13 cellular contexts compared by ENCODE assay signal in the genomic region with DNA sequence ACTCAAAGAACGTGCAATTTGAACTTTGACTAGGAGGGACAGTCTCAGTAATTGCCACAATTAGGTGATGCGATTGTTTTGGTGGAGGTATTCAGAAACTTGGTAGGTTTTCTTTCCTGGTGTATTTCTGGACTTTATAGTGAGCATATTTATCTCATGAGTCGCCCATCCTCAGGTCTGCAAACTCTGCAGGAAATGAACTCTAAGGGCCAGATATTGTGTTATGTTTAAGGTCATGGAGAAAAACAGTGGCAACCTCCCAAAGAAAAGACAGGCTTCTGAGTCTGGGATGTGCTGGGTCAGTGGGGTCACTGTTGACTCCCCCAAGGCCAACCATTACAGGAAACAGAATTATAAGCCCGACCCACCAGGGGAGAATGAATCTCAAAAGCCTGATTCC. TPM values are rescaled to one million over a fixed set of nuclear protein-coding genes. Genes with fewer than 3 reads are reported as not detected.
A peak's percentile ranks its signal among the peaks of the same experiment; 100 is the strongest.
DNase-seq lines count a peak whose midpoint lies in the region; ATAC-seq and TF ChIP-seq lines count a peak whose summit lies in the region.
"Had no signal": no experiment of that assay in that cellular context is flagged by ENCODE, and none has a peak within 500 bp of the region (broad histone marks: within the 10 kb centered on the region; RNA-seq: fewer than 3 reads in every experiment).

No MANE protein-coding gene starts in this region.

- DNase-seq in EH (ENCODE audit: low read depth), result peak; percentile 75
- peak; percentile 69 for DNase-seq in NCI-H226
- peak; percentile 29 for DNase-seq in epithelial cell of esophagus (ENCODE audit: low read depth)
- DNase-seq in mesenchymal stem cell, result peak; percentile 18
- no peak for DNase-seq in NOMO-1 treated with dmso at 0.1 percent for 144 hours (lab: John Stamatoyannopoulos, UW; ENCODE audit: unreplicated experiment)
- DNase-seq in ovary, result no peak
- no peak for DNase-seq in stimulated activated CD4-positive, alpha-beta T cell treated with anti-CD3 and anti-CD28 coated beads, Interleukin-4, amount 100 ng/mL, for 24 hours
- DNase-seq: hypothalamus; Karpas-422; naive thymus-derived CD8-positive, alpha-beta T cell; stimulated activated CD4-positive, alpha-beta T cell treated with anti-CD3 and anti-CD28 coated beads, Interleukin-4, amount 100 ng/mL, for 4 hours had no signal

- H2BK5ac ChIP-seq in mesenchymal stem cell (ENCODE audit: low read depth, low read length, poor library complexity, severe bottlenecking), result no peak overlapping the region

- intact Hi-C loops in ovary (cut with DNase I), result no loop called here

- H2BK15ac ChIP-seq in mesenchymal stem cell (ENCODE audit: low read depth, poor library complexity, severe bottlenecking), result no peak overlapping the region

- peak overlapping the region in 1 of 2 experiments; percentile 49 for H3K18ac ChIP-seq in mesenchymal stem cell (ENCODE audit: low read depth in 1 of 2, low read length in 2 of 2)

- H3K23ac ChIP-seq in mesenchymal stem cell (ENCODE audit: low read length in 2 of 2), result no peak overlapping the region

- H3K27me3 ChIP-seq in mesenchymal stem cell (ENCODE audit: control insufficient read depth in 1 of 2, insufficient read depth in 1 of 2, low read length in 2 of 2) (no peaks in the 10 kb centered on the region), ovary (no peaks in the 10 kb centered on the region)
- H3K27me3 ChIP-seq: BLaER1 had no signal

- no peak overlapping the region for H2AFZ ChIP-seq in mesenchymal stem cell (ENCODE audit: low read depth, low read length)

- no peak overlapping the region for H4K8ac ChIP-seq in mesenchymal stem cell (ENCODE audit: low read length)

- no peak overlapping the region for H3K4me2 ChIP-seq in mesenchymal stem cell (ENCODE audit: low read length, poor library complexity, severe bottlenecking)
- H3K4me2 ChIP-seq: BLaER1 had no signal

- no peak overlapping the region for H2BK120ac ChIP-seq in mesenchymal stem cell (ENCODE audit: low read depth, low read length)

- TF ChIP-seq CTCF in epithelial cell of esophagus (IDR thresholded peaks at IDR 0.05; ENCODE audit: insufficient read depth, low read depth, low read length, missing control alignments) (no peak), ovary (IDR thresholded peaks at IDR 0.05) (no peak)

- no peak overlapping the region for H3K4ac ChIP-seq in mesenchymal stem cell (ENCODE audit: low read depth in 1 of 2, low read length in 2 of 2)

- no peak for ATAC-seq in HG03095 (IDR thresholded peaks at IDR 0.05; ENCODE audit: unreplicated experiment)
- ATAC-seq: naive thymus-derived CD8-positive, alpha-beta T cell had no signal

- no peak overlapping the region for H3K9ac ChIP-seq in mesenchymal stem cell (ENCODE audit: low read length)
- H3K9ac ChIP-seq: BLaER1 had no signal

- H2BK12ac ChIP-seq in mesenchymal stem cell (ENCODE audit: low read length in 2 of 2), result peak overlapping the region in 1 of 2 experiments; percentile 28

- TF ChIP-seq POLR2A in ovary (IDR thresholded peaks at IDR 0.05), result no peak

- H3K27ac ChIP-seq in mesenchymal stem cell (ENCODE audit: low read length, poor library complexity, severe bottlenecking) (peak overlapping the region; percentile 74), ovary (no peak overlapping the region)
- H3K27ac ChIP-seq: BLaER1 had no signal

- no peak overlapping the region for H2AK5ac ChIP-seq in mesenchymal stem cell (ENCODE audit: low read length, severe bottlenecking)

- WGBS in mesenchymal stem cell, result 41% methylated on average over 3 of the region's 4 CpGs
- 25 to 29% (median 26%) methylated on average over 4 of the region's 4 CpGs for WGBS in ovary, 3 donors

- H3K9me3 ChIP-seq in mesenchymal stem cell (ENCODE audit: control insufficient read depth, low read length) (no peaks in the 10 kb centered on the region), ovary (no peaks in the 10 kb centered on the region)
- H3K9me3 ChIP-seq: BLaER1 had no signal

- no peak for TF ChIP-seq EP300 in ovary (IDR thresholded peaks at IDR 0.05)

- no peak overlapping the region for H3K14ac ChIP-seq in mesenchymal stem cell (ENCODE audit: low read length in 2 of 2)

- no peak overlapping the region for H4K91ac ChIP-seq in mesenchymal stem cell (ENCODE audit: low read length)

- H3K4me1 ChIP-seq in mesenchymal stem cell (ENCODE audit: control insufficient read depth, insufficient read depth, low read depth, low read length), result peaks cover 1% of the 10 kb centered on the region
- H3K4me1 ChIP-seq in ovary (ENCODE audit: insufficient read depth), result peaks cover 2% of the 10 kb centered on the region

- H3K4me3 ChIP-seq in epithelial cell of esophagus (ENCODE audit: low read length) (no peak overlapping the region), mesenchymal stem cell (ENCODE audit: insufficient read depth in 1 of 2, low read depth in 1 of 2, low read length in 2 of 2) (no peak overlapping the region), ovary (no peak overlapping the region)
- H3K4me3 ChIP-seq: BLaER1 had no signal

- no peaks in the 10 kb centered on the region for H3K79me1 ChIP-seq in mesenchymal stem cell (replicated peaks; ENCODE audit: low read length, poor library complexity, severe bottlenecking)

- H3K36me3 ChIP-seq in mesenchymal stem cell (ENCODE audit: control insufficient read depth in 1 of 2, insufficient read depth in 2 of 2, low read depth in 1 of 2, low read length in 2 of 2), result no peaks in the 10 kb centered on the region
- H3K36me3 ChIP-seq in ovary, result no peaks in the 10 kb centered on the region
- H3K36me3 ChIP-seq: BLaER1 had no signal

RNA-seq across cellular contexts. Expression of a gene that starts 3.4 kb away (rescaled TPM):
- not detected for polyA plus RNA-seq in mesenchymal stem cell (2013, experiment 1 of 2)
- not detected for polyA plus RNA-seq in mesenchymal stem cell (2013, experiment 2 of 2)
- total RNA-seq in ovary, result 1 to 10 TPM; 2.3 to 6.6 (median 4.4) TPM
- 1 to 10 TPM; 1.7 to 3.1 TPM for polyA plus RNA-seq in ovary

RNA-seq across cellular contexts. Expression of a gene that starts 46.4 kb away (rescaled TPM):
- polyA plus RNA-seq in mesenchymal stem cell (2013, experiment 1 of 2), result 1.3 TPM
- polyA plus RNA-seq in mesenchymal stem cell (2013, experiment 2 of 2), result 1.5 TPM
- 10 to 100 TPM in 2 of 7 donors, 1 to 10 TPM in 5; 2.1 to 13.8 (median 4.5) TPM for total RNA-seq in ovary
- 1 to 10 TPM; 4.4 to 7.8 TPM for polyA plus RNA-seq in ovary

Comparison
In these comparisons a context has a peak if more than half of its experiments do, and no peak if none do; other contexts are left out.
1. DNase-seq: peak in EH (single experiment), NCI-H226 (single experiment), epithelial cell of esophagus (single experiment) and mesenchymal stem cell (single experiment); none in NOMO-1 treated with dmso at 0.1 percent for 144 hours (single experiment), ovary (0 of 5) and stimulated activated CD4-positive, alpha-beta T cell treated with anti-CD3 and anti-CD28 coated beads, Interleukin-4, amount 100 ng/mL, for 24 hours (single experiment).